ENCODE assay signal across 2 cellular contexts in the genomic region with DNA sequence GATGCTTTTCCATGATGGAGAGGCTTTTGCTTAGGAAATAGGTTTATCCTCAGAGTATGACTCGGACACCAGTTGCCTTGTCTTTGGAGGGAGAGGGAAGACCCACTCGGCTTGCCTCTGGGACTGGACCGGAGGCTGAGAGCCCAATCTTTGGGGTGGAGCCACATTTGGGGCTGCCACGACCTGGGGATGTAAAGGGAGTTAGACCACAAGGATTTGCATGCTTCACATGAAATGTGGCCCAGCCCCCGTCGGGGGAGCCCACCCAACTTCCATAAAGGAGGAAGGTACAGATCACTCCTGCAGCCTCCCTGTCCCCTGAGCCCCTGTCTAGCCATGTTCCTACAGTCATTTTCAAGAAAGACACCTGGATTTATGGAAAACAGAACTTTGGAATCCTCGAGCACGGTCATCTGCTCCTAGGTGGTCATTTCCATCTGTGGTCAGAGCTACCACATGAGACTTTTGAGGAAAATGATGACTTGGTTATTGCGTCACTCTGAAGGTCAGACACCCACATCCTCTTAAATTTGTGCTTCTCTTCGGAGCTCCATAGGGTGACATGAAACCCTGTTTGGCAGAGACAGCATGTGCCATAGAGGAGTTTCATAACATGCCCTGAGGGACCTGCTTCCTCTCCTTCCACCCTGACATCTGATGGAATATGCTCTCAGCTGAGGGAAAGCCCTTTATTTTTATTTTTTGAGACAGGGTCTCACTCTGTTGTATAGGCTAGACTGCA.
TF ChIP-seq lines count a peak whose summit lies in the region.

No MANE protein-coding gene starts in this region.

TF ChIP-seq in A549, 52 proteins besides CTCF, POLR2A, EP300 and RAD21:
- TF ChIP-seq CEBPB (IDR thresholded peaks at IDR 0.05) (peak in 1 of 2 experiments; percentile 60; a peak in 1 of 4 replicates), RCOR1 (IDR thresholded peaks at IDR 0.05; ENCODE audit: low read depth, low read length) (no peak)

TF ChIP-seq in IMR-90, 13 proteins besides CTCF, POLR2A, EP300 and RAD21:
- TF ChIP-seq CEBPB (IDR thresholded peaks at IDR 0.05; ENCODE audit: low read depth, low read length) (peak; percentile 96), SMC3 (IDR thresholded peaks at IDR 0.05; ENCODE audit: low read depth, low read length) (no peak)
TF ChIP-seq in IMR-90: peak in this region for 1.
